Comparison of ENCODE assay signal across 20 cellular contexts in the genomic region with DNA sequence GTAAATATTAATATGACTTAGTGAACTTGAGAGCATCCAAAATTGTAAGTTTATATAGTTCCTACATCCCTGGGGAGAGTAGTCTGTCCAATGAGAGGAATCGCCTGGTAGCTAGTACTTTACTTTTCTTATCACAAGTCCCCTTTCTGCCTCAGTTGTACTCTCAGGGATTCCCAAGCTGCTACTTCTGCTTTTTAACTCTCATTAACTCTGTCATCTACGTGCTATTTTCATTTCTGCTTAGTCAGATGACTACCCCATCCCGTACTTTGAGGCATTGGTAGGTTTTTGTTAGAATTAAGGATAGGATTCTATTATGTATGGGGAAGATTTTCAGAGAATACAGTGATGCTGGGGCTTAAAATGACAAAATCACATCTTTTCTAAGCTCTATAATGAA. TPM values are rescaled to one million over a fixed set of nuclear protein-coding genes. Genes with fewer than 3 reads are reported as not detected.
A peak's percentile ranks its signal among the peaks of the same experiment; 100 is the strongest.
DNase-seq lines count a peak whose midpoint lies in the region; ATAC-seq and TF ChIP-seq lines count a peak whose summit lies in the region.
"Had no signal": no experiment of that assay in that cellular context is flagged by ENCODE, and none has a peak within 500 bp of the region (broad histone marks: within the 10 kb centered on the region; RNA-seq: fewer than 3 reads in every experiment).

No MANE protein-coding gene starts in this region.

- H3K4me3 Mint-ChIP-seq in activated T-cell treated with anti-CD3 and anti-CD28 coated beads, Interleukin-2, amount 50 U/mL, for 24 hours: no peak overlapping the region
- H3K4me3 Mint-ChIP-seq: naive thymus-derived CD4-positive, alpha-beta T cell had no signal

- H3K9ac ChIP-seq in subcutaneous abdominal adipose tissue (ENCODE audit: low read length in 5 of 5): peak overlapping the region in 4 of 5 donors; percentile 18 to 35 (median 26)

- H3K9me3 ChIP-seq in subcutaneous abdominal adipose tissue (ENCODE audit: control insufficient read depth in 5 of 5, low read length in 5 of 5): no peaks in the 10 kb centered on the region
- H3K9me3 ChIP-seq: uterus had no signal

- no peaks in the 10 kb centered on the region for H3K36me3 ChIP-seq in subcutaneous abdominal adipose tissue (ENCODE audit: control insufficient read depth in 5 of 5, insufficient read depth in 5 of 5, low read length in 5 of 5)
- H3K36me3 ChIP-seq: uterus had no signal

- no peak for TF ChIP-seq CTCF in fibroblast of villous mesenchyme (IDR thresholded peaks at IDR 0.05; ENCODE audit: insufficient read depth, low read depth, low read length)

- H3K27ac Mint-ChIP-seq in activated T-cell treated with anti-CD3 and anti-CD28 coated beads, Interleukin-2, amount 50 U/mL, for 24 hours: peak overlapping the region; percentile 18
- H3K27ac Mint-ChIP-seq: naive thymus-derived CD4-positive, alpha-beta T cell had no signal

- peaks cover 30% of the 10 kb centered on the region for H3K36me3 Mint-ChIP-seq in activated T-cell treated with anti-CD3 and anti-CD28 coated beads, Interleukin-2, amount 50 U/mL, for 24 hours (ENCODE audit: low read depth)

- peaks cover 76% of the 10 kb centered on the region for H3K4me1 Mint-ChIP-seq in activated T-cell treated with anti-CD3 and anti-CD28 coated beads, Interleukin-2, amount 50 U/mL, for 24 hours (ENCODE audit: low read depth)

- peaks cover 0 to 35% (median 28%) of the 10 kb centered on the region in 5 donors for H3K4me1 ChIP-seq in subcutaneous abdominal adipose tissue (ENCODE audit: control insufficient read depth in 5 of 5, insufficient read depth in 5 of 5, low read length in 5 of 5)

- no peak for DNase-seq in activated T-cell treated with anti-CD3 and anti-CD28 coated beads, Interleukin-2, amount 50 U/mL, for 24 hours
- DNase-seq in activated T-cell treated with anti-CD3 and anti-CD28 coated beads for 4 hours (no peak), OCI-M1 (lab: John Stamatoyannopoulos, UW) (peak; percentile 59), fibroblast of villous mesenchyme (ENCODE audit: low read depth) (no peak), NCI-H2107 treated with DMSO at 0.1 percent for 48 hours (lab: John Stamatoyannopoulos, UW; ENCODE audit: unreplicated experiment) (no peak)
- DNase-seq in activated CD4-positive, alpha-beta T cell treated with anti-CD3 and anti-CD28 coated beads, Interleukin-2, amount 50 U/mL, for 48 hours: no peak
- DNase-seq: activated CD4-positive, alpha-beta T cell treated with anti-CD3 and anti-CD28 coated beads, Interleukin-2, amount 50 U/mL, for 1 hour; amniotic stem cell; DMS53; HCEC 1CT; Kasumi-1; left ventricle myocardium superior; naive thymus-derived CD4-positive, alpha-beta T cell; NCI-H1694; NCI-H510A treated with DMSO at 0.1 percent for 48 hours; stimulated activated CD4-positive, alpha-beta T cell treated with anti-CD3 and anti-CD28 coated beads, Interleukin-4, amount 100 ng/mL, for 1 hour; uterus had no signal

- ATAC-seq in HG03439 (IDR thresholded peaks at IDR 0.05; ENCODE audit: unreplicated experiment): no peak
- ATAC-seq: esophagus mucosa had no signal

- H3K27me3 Mint-ChIP-seq in activated T-cell treated with anti-CD3 and anti-CD28 coated beads, Interleukin-2, amount 50 U/mL, for 24 hours: no peaks in the 10 kb centered on the region
- H3K27me3 Mint-ChIP-seq: naive thymus-derived CD4-positive, alpha-beta T cell had no signal

- H3K27ac ChIP-seq in subcutaneous abdominal adipose tissue (ENCODE audit: low read depth, low read length): peak overlapping the region; percentile 11
- H3K27ac ChIP-seq: uterus had no signal

- no peaks in the 10 kb centered on the region for H3K9me3 Mint-ChIP-seq in activated T-cell treated with anti-CD3 and anti-CD28 coated beads, Interleukin-2, amount 50 U/mL, for 24 hours
- H3K9me3 Mint-ChIP-seq: naive thymus-derived CD4-positive, alpha-beta T cell had no signal

- H3K4me3 ChIP-seq in fibroblast of villous mesenchyme (ENCODE audit: low read depth, low read length): peak overlapping the region; percentile 34
- H3K4me3 ChIP-seq in subcutaneous abdominal adipose tissue (ENCODE audit: low read depth in 1 of 5, low read length in 5 of 5): peak overlapping the region in 2 of 5 donors; percentile 8 to 12
- H3K4me3 ChIP-seq: uterus had no signal

- no peaks in the 10 kb centered on the region for H3K27me3 ChIP-seq in subcutaneous abdominal adipose tissue (ENCODE audit: control insufficient read depth in 5 of 5, insufficient read depth in 4 of 5, low read length in 5 of 5)
- H3K27me3 ChIP-seq: uterus had no signal

RNA-seq across cellular contexts. Expression of a gene that starts 24.7 kb away (rescaled TPM):
- 57.3 and 58.7 TPM in 2 replicates for total RNA-seq in fibroblast of villous mesenchyme
